8 cellular contexts compared by ENCODE assay signal in genomic region chr12:31118831-31119530, GRCh38. TPM values are rescaled to one million over a fixed set of nuclear protein-coding genes. Genes with fewer than 3 reads are reported as not detected.
DNase-seq lines count a peak whose midpoint lies in the region; ATAC-seq and TF ChIP-seq lines count a peak whose summit lies in the region.

No MANE protein-coding gene starts in this region.

- no peak for TF ChIP-seq CTCF in upper lobe of right lung (IDR thresholded peaks at IDR 0.05)

- H3K4me1 ChIP-seq in mesodermal cell (ENCODE audit: control insufficient read depth, insufficient read depth, low read length, poor library complexity, severe bottlenecking) (peaks cover 27% of the 10 kb centered on the region), upper lobe of right lung (peaks cover 11% of the 10 kb centered on the region)

- H3K27me3 ChIP-seq in upper lobe of right lung, result peaks cover 35% of the 10 kb centered on the region

- DNase-seq in DMS53 (lab: John Stamatoyannopoulos, UW), result peak; percentile 89
- DNase-seq in NCI-H774 (lab: John Stamatoyannopoulos, UW), result peak; percentile 38
- peak; percentile 31 to 44 for DNase-seq in T47D (ENCODE audit: low read depth in 1 of 2, low spot score in 1 of 2)
- DNase-seq in upper lobe of right lung, result no peak
- DNase-seq in NOMO-1 (lab: John Stamatoyannopoulos, UW; ENCODE audit: unreplicated experiment in 2 of 2), result no peak
- DNase-seq in globus pallidus (ENCODE audit: low spot score), result no peak

- H3K36me3 ChIP-seq in mesodermal cell (ENCODE audit: control insufficient read depth, insufficient read depth, low read length) (no peaks in the 10 kb centered on the region), upper lobe of right lung (no peaks in the 10 kb centered on the region)

- H3K27ac ChIP-seq in mesodermal cell (ENCODE audit: low read depth, low read length, severe bottlenecking), result no peak overlapping the region
- no peak overlapping the region for H3K27ac ChIP-seq in upper lobe of right lung

- WGBS in mesodermal cell (ENCODE audit: insufficient coverage in 2 of 2), 2 experiments, result 15% methylated on average over 12 to 24 of the region's 38 CpGs

- intact Hi-C loops in upper lobe of right lung (cut with DNase I), result no loop called here

- peak; percentile 70 for ATAC-seq in HG02938 (IDR thresholded peaks at IDR 0.05; ENCODE audit: unreplicated experiment)
- ATAC-seq in upper lobe of right lung, result peak; percentile 48

- H3K4me3 ChIP-seq in mesodermal cell (ENCODE audit: extremely low read depth, insufficient read depth, low read length, poor library complexity, severe bottlenecking) (peak overlapping the region; percentile 43), upper lobe of right lung (peak overlapping the region; percentile 23)

- in situ Hi-C loops in T47D (cut with HindIII; ENCODE audit: low pct_unique_long_range_greater_than_20kb, low sequenced_read_pairs), result no loop called here

- H3K9me3 ChIP-seq in mesodermal cell (ENCODE audit: control insufficient read depth, low read length), result no peaks in the 10 kb centered on the region
- H3K9me3 ChIP-seq in upper lobe of right lung, result no peaks in the 10 kb centered on the region

RNA-seq across cellular contexts. Expression of gene DDX11, which starts 45.3 kb away (rescaled TPM):
- 29.0 TPM for polyA plus RNA-seq in mesodermal cell (2013, experiment 1 of 2)
- polyA plus RNA-seq in mesodermal cell (2013, experiment 2 of 2), result 21.4 TPM
- total RNA-seq in upper lobe of right lung, result 12.6 TPM

Comparison
In these comparisons a context has a peak if more than half of its experiments do, and no peak if none do; other contexts are left out.
1. DNase-seq: peak in DMS53 (single experiment), NCI-H774 (single experiment) and T47D (2 of 2); none in upper lobe of right lung (single experiment), NOMO-1 (0 of 2) and globus pallidus (single experiment).